ENCODE assay signal across 8 cellular contexts in genomic region chr11:561148-562003, GRCh38. TPM values are rescaled to one million over a fixed set of nuclear protein-coding genes. Genes with fewer than 3 reads are reported as not detected.
DNase-seq lines count a peak whose midpoint lies in the region; ATAC-seq and TF ChIP-seq lines count a peak whose summit lies in the region.

No MANE protein-coding gene starts in this region.

- no peaks in the 10 kb centered on the region for H3K36me3 ChIP-seq in MG63
- H3K36me3 ChIP-seq in ascending aorta: no peaks in the 10 kb centered on the region
- peaks cover 2% of the 10 kb centered on the region for H3K36me3 ChIP-seq in kidney epithelial cell (ENCODE audit: control insufficient read depth, insufficient read depth, low read length)
- H3K36me3 ChIP-seq in subcutaneous abdominal adipose tissue (ENCODE audit: control insufficient read depth in 5 of 5, insufficient read depth in 5 of 5, low read length in 5 of 5): peaks cover 0 to 3% (median 0%) of the 10 kb centered on the region in 5 donors

- no peaks in the 10 kb centered on the region for H3K9me3 Mint-ChIP-seq in T-helper 2 cell treated with Interferon-gamma antibody and Interleukin-4, amounts not matched to agents 5 μg/mL and 100 μg/mL, for 36 hours

- peaks cover 2% of the 10 kb centered on the region for H3K27me3 ChIP-seq in MG63
- H3K27me3 ChIP-seq in ascending aorta: peaks cover 2% of the 10 kb centered on the region
- peaks cover 15% of the 10 kb centered on the region for H3K27me3 ChIP-seq in kidney epithelial cell (ENCODE audit: control insufficient read depth, insufficient read depth, low read length)
- peaks cover 20 to 34% (median 30%) of the 10 kb centered on the region in 5 donors for H3K27me3 ChIP-seq in subcutaneous abdominal adipose tissue (ENCODE audit: control insufficient read depth in 5 of 5, insufficient read depth in 4 of 5, low read length in 5 of 5)

- H3K27me3 Mint-ChIP-seq in T-helper 2 cell treated with Interferon-gamma antibody and Interleukin-4, amounts not matched to agents 5 μg/mL and 100 μg/mL, for 36 hours (ENCODE audit: low read depth): peaks cover 12% of the 10 kb centered on the region

- peaks cover 13% of the 10 kb centered on the region for H3K36me3 Mint-ChIP-seq in T-helper 2 cell treated with Interferon-gamma antibody and Interleukin-4, amounts not matched to agents 5 μg/mL and 100 μg/mL, for 36 hours (ENCODE audit: low read depth)

- H3K4me1 ChIP-seq in ascending aorta (peaks cover 5 to 9% of the 10 kb centered on the region in 2 donors), subcutaneous abdominal adipose tissue (ENCODE audit: control insufficient read depth in 5 of 5, insufficient read depth in 5 of 5, low read length in 5 of 5) (peaks cover 0 to 20% (median 16%) of the 10 kb centered on the region in 5 donors)

- peak overlapping the region in 4 of 5 donors; percentile 17 to 62 (median 21) for H3K9ac ChIP-seq in subcutaneous abdominal adipose tissue (ENCODE audit: low read length in 5 of 5)

- H3K9me3 ChIP-seq in MG63 (no peaks in the 10 kb centered on the region), ascending aorta (no peaks in the 10 kb centered on the region), subcutaneous abdominal adipose tissue (ENCODE audit: control insufficient read depth in 5 of 5, low read length in 5 of 5) (no peaks in the 10 kb centered on the region)

- H3K27ac Mint-ChIP-seq in T-helper 2 cell treated with Interferon-gamma antibody and Interleukin-4, amounts not matched to agents 5 μg/mL and 100 μg/mL, for 36 hours: peak overlapping the region; percentile 49

- DNase-seq in T-helper 2 cell treated with Interferon-gamma antibody and Interleukin-4, amounts not matched to agents 5 μg/mL and 100 μg/mL, for 36 hours (ENCODE audit: low spot score): no peak
- DNase-seq in T-helper 2 cell (no peak), HFF-Myc (ENCODE audit: extremely low read depth, low read depth) (no peak), MG63 (peak; percentile 44), ascending aorta (ENCODE audit: low spot score in 2 of 2) (no peak), kidney epithelial cell (ENCODE audit: low read depth) (peak; percentile 67)

- H3K4me1 Mint-ChIP-seq in T-helper 2 cell treated with Interferon-gamma antibody and Interleukin-4, amounts not matched to agents 5 μg/mL and 100 μg/mL, for 36 hours (ENCODE audit: low read depth): peaks cover 9% of the 10 kb centered on the region

- peak overlapping the region; percentile 95 for H3K4me3 Mint-ChIP-seq in T-helper 2 cell treated with Interferon-gamma antibody and Interleukin-4, amounts not matched to agents 5 μg/mL and 100 μg/mL, for 36 hours

- TF ChIP-seq CTCF in HFF-Myc (IDR thresholded peaks at IDR 0.05; ENCODE audit: low read depth, low read length, missing control alignments) (no peak), ascending aorta (IDR thresholded peaks at IDR 0.05) (no peak), kidney epithelial cell (IDR thresholded peaks at IDR 0.05; ENCODE audit: insufficient read depth, low read length, poor library complexity, severe bottlenecking) (no peak)

- ATAC-seq in GM18870 (IDR thresholded peaks at IDR 0.05; ENCODE audit: unreplicated experiment): no peak

- H3K27ac ChIP-seq in ascending aorta (no peak overlapping the region), subcutaneous abdominal adipose tissue (ENCODE audit: low read depth, low read length) (no peak overlapping the region)

- H3K4me3 ChIP-seq in HFF-Myc (replicated peaks; ENCODE audit: low read depth, low read length): peak overlapping the region; percentile 44
- H3K4me3 ChIP-seq in MG63: peak overlapping the region; percentile 50
- peak overlapping the region; percentile 63 to 86 for H3K4me3 ChIP-seq in ascending aorta
- peak overlapping the region; percentile 71 for H3K4me3 ChIP-seq in kidney epithelial cell (ENCODE audit: low read depth, low read length)
- peak overlapping the region in 4 of 5 donors; percentile 65 to 81 (median 70) for H3K4me3 ChIP-seq in subcutaneous abdominal adipose tissue (ENCODE audit: low read depth in 1 of 5, low read length in 5 of 5)

- intact Hi-C loops in ascending aorta (cut with DNase I): loop anchor here (1.0 kb wide), 1 partner anchor 14 kb away; no protein-coding TSS in a partner anchor

RNA-seq across cellular contexts. Expression of gene RASSF7, which starts 0.6 kb away (rescaled TPM):
- total RNA-seq in MG63 (2014; rRNA removed; shearing (Covaris generic); ENCODE audit: low replicate concordance): 3.0 and 25.8 TPM in 2 replicates
- total RNA-seq in ascending aorta (3.5 TPM), kidney epithelial cell (72.5 and 91.7 TPM in 2 replicates)

RNA-seq across cellular contexts. Expression of gene LMNTD2, which starts 0.8 kb away (rescaled TPM):
- 0.20 and 0.30 TPM in 2 replicates for total RNA-seq in MG63 (2014; rRNA removed; shearing (Covaris generic); ENCODE audit: low replicate concordance)
- 1.1 TPM for total RNA-seq in ascending aorta
- total RNA-seq in kidney epithelial cell: 1.9 and 4.7 TPM in 2 replicates

RNA-seq across cellular contexts. Expression of gene PHRF1, which starts 14.9 kb away (rescaled TPM):
- 35.4 and 55.2 TPM in 2 replicates for total RNA-seq in MG63 (2014; rRNA removed; shearing (Covaris generic); ENCODE audit: low replicate concordance)
- 25.4 TPM for total RNA-seq in ascending aorta
- 32.5 and 33.0 TPM in 2 replicates for total RNA-seq in kidney epithelial cell

RNA-seq across cellular contexts. Expression of gene LRRC56, which starts 24.0 kb away (rescaled TPM):
- total RNA-seq in MG63 (2014; rRNA removed; shearing (Covaris generic); ENCODE audit: low replicate concordance): 0.63 TPM in 1 of 2 replicates, not detected in the other
- total RNA-seq in ascending aorta (not detected), kidney epithelial cell (1.6 and 1.9 TPM in 2 replicates)

RNA-seq across cellular contexts. Expression of gene HRAS, which starts 26.0 kb away (rescaled TPM):
- total RNA-seq in MG63 (2014; rRNA removed; shearing (Covaris generic); ENCODE audit: low replicate concordance): 78.8 and 207 TPM in 2 replicates
- total RNA-seq in ascending aorta (21.6 TPM), kidney epithelial cell (83.7 and 96.1 TPM in 2 replicates)

Comparison
In these comparisons a context has a peak if more than half of its experiments do, and no peak if none do; other contexts are left out.
1. DNase-seq: peak in MG63 (single experiment) and kidney epithelial cell (single experiment); none in T-helper 2 cell treated with Interferon-gamma antibody and Interleukin-4, amounts not matched to agents 5 μg/mL and 100 μg/mL, for 36 hours (single experiment), T-helper 2 cell (0 of 5), HFF-Myc (single experiment) and ascending aorta (0 of 2).
2. Peak in every context shown above with its lines, with median percentiles within 50 percentile points of each other: H3K4me3 ChIP-seq.